In the genomic region with DNA sequence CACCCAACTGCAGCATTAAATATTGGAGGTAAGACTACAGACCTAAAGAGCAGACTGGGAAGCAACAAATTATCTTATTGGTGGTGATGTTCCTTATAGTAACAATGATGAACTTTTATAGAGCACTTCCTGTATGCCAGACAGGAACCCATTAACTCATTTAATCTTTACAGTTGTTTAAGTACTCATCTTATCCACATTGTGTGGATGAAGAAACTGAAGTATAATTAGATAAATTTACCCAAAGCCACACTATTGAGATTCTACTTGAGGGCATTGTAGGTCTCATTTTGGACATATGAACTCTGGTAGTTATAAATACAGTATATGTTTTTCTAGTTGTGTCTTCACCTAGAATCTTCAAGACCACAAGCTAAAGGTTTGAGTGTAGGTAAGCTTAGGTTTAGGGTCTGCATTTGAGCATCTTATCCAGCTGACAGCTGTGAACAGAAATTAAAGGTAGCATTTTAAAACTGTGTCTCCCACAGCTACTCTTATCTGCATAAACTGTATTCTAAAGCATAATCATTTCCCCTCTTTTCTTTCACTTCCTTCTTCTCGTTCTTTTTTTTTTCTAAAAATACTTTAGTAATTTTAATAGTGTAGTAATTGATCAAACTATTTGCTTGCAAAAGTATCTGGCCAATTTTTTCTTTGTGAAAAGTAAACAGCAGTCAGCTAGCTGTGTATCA, we compare ENCODE assay signal across 13 cellular contexts.
DNase-seq lines count a peak whose midpoint lies in the region; ATAC-seq and TF ChIP-seq lines count a peak whose summit lies in the region.
"Had no signal": no experiment of that assay in that cellular context is flagged by ENCODE, and none has a peak within 500 bp of the region (broad histone marks: within the 10 kb centered on the region; RNA-seq: fewer than 3 reads in every experiment).

No MANE protein-coding gene starts in this region.

- H3K4me1 ChIP-seq in ovary (ENCODE audit: insufficient read depth): peaks cover 1% of the 10 kb centered on the region

- H3K27ac ChIP-seq in ovary: no peak overlapping the region

- TF ChIP-seq EP300 in ovary (IDR thresholded peaks at IDR 0.05): no peak

- peak; percentile 73 for DNase-seq in NOMO-1 treated with DMSO at 0.1 percent for 48 hours (lab: John Stamatoyannopoulos, UW; ENCODE audit: unreplicated experiment)
- DNase-seq in NCI-H1092 treated with DMSO at 0.1 percent for 48 hours (lab: John Stamatoyannopoulos, UW): no peak
- no peak for DNase-seq in NCI-H2171 (lab: John Stamatoyannopoulos, UW)
- no peak for DNase-seq in ovary
- DNase-seq in NCI-H2196 treated with DMSO at 0.1 percent for 48 hours (lab: John Stamatoyannopoulos, UW; ENCODE audit: unreplicated experiment): no peak
- DNase-seq: C1 segment of cervical spinal cord; NCI-H1105 treated with DMSO at 0.1 percent for 48 hours; occipital lobe; stimulated activated CD4-positive, alpha-beta T cell treated with anti-CD3 and anti-CD28 coated beads, Interleukin-2, amount 100 ng/mL, for 48 hours; substantia nigra had no signal

- no peak overlapping the region for H3K4me3 ChIP-seq in ovary

- WGBS in ovary, 3 donors: 51 to 57% (median 52%) methylated on average over 1 of the region's 1 CpG

- TF ChIP-seq POLR2A in ovary (IDR thresholded peaks at IDR 0.05): no peak

- intact Hi-C loops in ovary (cut with DNase I): no loop called here

- no peaks in the 10 kb centered on the region for H3K36me3 ChIP-seq in ovary

- no peaks in the 10 kb centered on the region for H3K9me3 ChIP-seq in ovary

- TF ChIP-seq CTCF in ovary (IDR thresholded peaks at IDR 0.05): no peak

- H3K27me3 ChIP-seq in ovary: no peaks in the 10 kb centered on the region

- ATAC-seq in GM18502 (IDR thresholded peaks at IDR 0.05; ENCODE audit: poor library complexity, unreplicated experiment): peak; percentile 70
- peak; percentile 57 for ATAC-seq in GM21360 (IDR thresholded peaks at IDR 0.05; ENCODE audit: unreplicated experiment)
- peak; percentile 60 for ATAC-seq in HG03066 (IDR thresholded peaks at IDR 0.05; ENCODE audit: low read depth, unreplicated experiment)
